11 cellular contexts compared by ENCODE assay signal in the genomic region with DNA sequence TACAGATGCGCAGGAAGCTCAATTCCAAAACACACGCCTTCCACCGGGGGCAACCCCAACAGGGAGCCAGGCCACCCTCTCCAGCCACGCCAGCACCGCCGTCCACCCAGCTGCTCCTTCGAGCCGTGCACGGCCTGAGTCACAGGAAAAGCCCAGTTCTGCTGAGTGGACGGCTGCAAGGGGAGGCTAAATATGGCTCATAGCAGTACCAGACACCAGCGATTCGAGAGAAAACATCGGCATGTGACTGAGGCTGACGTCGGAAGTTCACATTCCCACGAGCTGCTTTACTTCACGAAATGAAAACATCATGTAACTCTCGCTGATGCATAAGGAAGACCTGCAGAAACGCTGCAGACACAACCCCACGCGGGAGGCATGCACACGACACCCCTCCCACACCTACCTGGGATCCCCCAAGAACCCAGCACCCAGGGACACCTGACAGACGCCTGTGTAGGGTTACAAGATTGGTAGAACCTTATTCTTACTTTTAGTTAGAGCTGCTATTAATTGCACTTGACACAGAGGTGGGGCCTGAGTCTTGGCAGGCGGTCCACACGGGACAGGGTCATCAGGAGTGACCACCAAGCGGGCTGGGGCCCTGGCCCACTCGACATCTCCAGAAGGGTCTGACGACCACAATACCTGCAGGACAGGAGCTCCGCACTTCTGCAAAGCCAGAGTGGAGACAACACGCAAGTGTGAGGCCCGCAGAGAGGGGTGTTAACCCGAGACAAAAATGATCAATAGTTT.
DNase-seq lines count a peak whose midpoint lies in the region; ATAC-seq and TF ChIP-seq lines count a peak whose summit lies in the region.
"Had no signal": no experiment of that assay in that cellular context is flagged by ENCODE, and none has a peak within 500 bp of the region (broad histone marks: within the 10 kb centered on the region; RNA-seq: fewer than 3 reads in every experiment).

No MANE protein-coding gene starts in this region.

- ATAC-seq in Panc1 (peak; percentile 40; the same call in 1 of the 2 replicates), left lobe of liver (peak; percentile 43), HG02623 (IDR thresholded peaks at IDR 0.05; ENCODE audit: unreplicated experiment) (no peak)
- ATAC-seq: mucosa of descending colon had no signal

- DNase-seq in Panc1 (ENCODE audit: low read depth, low spot score) (no peak), dorsolateral prefrontal cortex (peak in 6 of 10 donors; percentile 49 to 84 (median 70)), left lobe of liver (ENCODE audit: low spot score) (no peak), skeletal muscle cell (ENCODE audit: low read depth) (peak; percentile 67), NK-92 (lab: John Stamatoyannopoulos, UW; ENCODE audit: unreplicated experiment) (no peak), OCI-M1 (lab: John Stamatoyannopoulos, UW) (no peak)
- DNase-seq in activated CD4-positive, alpha-beta T cell treated with anti-CD3 and anti-CD28 coated beads, Interleukin-2, amount 10 ng/mL, durations not matched to agents 24 days and 14 days, result no peak
- DNase-seq: activated T-cell treated with anti-CD3 and anti-CD28 coated beads for 4 hours, mucosa of descending colon had no signal

- no peaks in the 10 kb centered on the region for H3K36me3 ChIP-seq in Panc1 (ENCODE audit: control insufficient read depth, insufficient read depth, low read length)

- H3K4me3 Mint-ChIP-seq in activated CD4-positive, alpha-beta T cell treated with anti-CD3 and anti-CD28 coated beads, Interleukin-2, amount 10 ng/mL, durations not matched to agents 24 days and 14 days, result no peak overlapping the region
- H3K4me3 Mint-ChIP-seq: T-helper 1 cell treated with Interleukin-12 subunit alpha and Interleukin-12 subunit beta and Interleukin-4 antibody, amounts not matched to agents 30 μg/mL and 1 μg/mL, for 36 hours had no signal

- H3K27ac ChIP-seq in Panc1 (ENCODE audit: low read length) (no peak overlapping the region; the same call in 1 of the 2 replicates), dorsolateral prefrontal cortex (peak overlapping the region; percentile 11 to 88 (median 77))

- in situ Hi-C loops in Panc1 (cut with HindIII; ENCODE audit: low pct_unique_long_range_greater_than_20kb, low sequenced_read_pairs), result no loop called here

- BruUV-seq in Panc1 (replicated peaks; lab: Mats Ljungman, UMichigan), result no TSS peak

- CTCF ChIA-PET in Panc1 (lab: Charles Lee), result interaction anchor here (0.7 kb wide), 1 partner anchor 134 kb away, joined by 4 read pairs; no protein-coding TSS in a partner anchor

- peaks cover 4% of the 10 kb centered on the region for H3K9me3 Mint-ChIP-seq in activated CD4-positive, alpha-beta T cell treated with anti-CD3 and anti-CD28 coated beads, Interleukin-2, amount 10 ng/mL, durations not matched to agents 24 days and 14 days

- H3K4me1 Mint-ChIP-seq in activated CD4-positive, alpha-beta T cell treated with anti-CD3 and anti-CD28 coated beads, Interleukin-2, amount 10 ng/mL, durations not matched to agents 24 days and 14 days, result peaks cover 36% of the 10 kb centered on the region

- H3K36me3 Mint-ChIP-seq in activated CD4-positive, alpha-beta T cell treated with anti-CD3 and anti-CD28 coated beads, Interleukin-2, amount 10 ng/mL, durations not matched to agents 24 days and 14 days (ENCODE audit: low read depth), result peaks cover 32% of the 10 kb centered on the region

- peaks cover 65% of the 10 kb centered on the region for H3K4me1 ChIP-seq in Panc1 (ENCODE audit: control insufficient read depth, insufficient read depth, low read length)

- intact Hi-C loops in Panc1 (cut with micrococcal nuclease; ENCODE audit: unreplicated experiment) (no loop called here), dorsolateral prefrontal cortex (cut with DNase I) (loop anchor here (5.0 to 10.0 kb wide), 2 partner anchors 41 to 111 kb away; no protein-coding TSS in a partner anchor)
- intact Hi-C loops in activated CD4-positive, alpha-beta T cell treated with anti-CD3 and anti-CD28 coated beads, Interleukin-2, amount 10 ng/mL, durations not matched to agents 24 days and 14 days (cut with micrococcal nuclease), result no loop called here

- H3K27me3 ChIP-seq in Panc1 (ENCODE audit: control insufficient read depth, insufficient read depth, low read length) (no peaks in the 10 kb centered on the region), dorsolateral prefrontal cortex (no peaks in the 10 kb centered on the region)

- H3K9me3 ChIP-seq in Panc1 (ENCODE audit: control insufficient read depth, insufficient read depth, low read depth, low read length), result no peaks in the 10 kb centered on the region
- H3K9me3 ChIP-seq: mucosa of descending colon had no signal

- H3K27me3 Mint-ChIP-seq in activated CD4-positive, alpha-beta T cell treated with anti-CD3 and anti-CD28 coated beads, Interleukin-2, amount 10 ng/mL, durations not matched to agents 24 days and 14 days, result no peaks in the 10 kb centered on the region

- POLR2A ChIA-PET in Panc1 (lab: Charles Lee), result interaction anchor here (0.6 kb wide), 1 partner anchor 106 kb away, joined by 3 read pairs; no protein-coding TSS in a partner anchor

- H3K4me3 ChIP-seq in Panc1 (ENCODE audit: low read depth in 2 of 2, low read length in 2 of 2) (no peak overlapping the region), dorsolateral prefrontal cortex (peak overlapping the region in 12 of 59 donors; percentile 5 to 49 (median 16)), skeletal muscle cell (ENCODE audit: low read depth, low read length) (no peak overlapping the region)
- H3K4me3 ChIP-seq: mucosa of descending colon had no signal

- no peak overlapping the region for H3K27ac Mint-ChIP-seq in activated CD4-positive, alpha-beta T cell treated with anti-CD3 and anti-CD28 coated beads, Interleukin-2, amount 10 ng/mL, durations not matched to agents 24 days and 14 days
- H3K27ac Mint-ChIP-seq: T-helper 1 cell treated with Interleukin-12 subunit alpha and Interleukin-12 subunit beta and Interleukin-4 antibody, amounts not matched to agents 30 μg/mL and 1 μg/mL, for 36 hours had no signal

- TF ChIP-seq CTCF in Panc1 (IDR thresholded peaks at IDR 0.05) (no peak), dorsolateral prefrontal cortex (IDR thresholded peaks at IDR 0.05 in 54 of 56, conservative IDR thresholded peaks at IDR 0.05 in 2 of 56; ENCODE audit: low read depth in 1 of 56, partially characterized antibody in 56 of 56) (no peak)

Comparison
In these comparisons a context has a peak if more than half of its experiments do, and no peak if none do; other contexts are left out.
1. DNase-seq: peak in dorsolateral prefrontal cortex (6 of 10) and skeletal muscle cell (single experiment); none in Panc1 (single experiment), left lobe of liver (single experiment), NK-92 (single experiment), OCI-M1 (single experiment) and activated CD4-positive, alpha-beta T cell treated with anti-CD3 and anti-CD28 coated beads, Interleukin-2, amount 10 ng/mL, durations not matched to agents 24 days and 14 days (single experiment).
2. intact Hi-C loops: an anchor here in dorsolateral prefrontal cortex (5.0 to 10.0 kb wide); none called in Panc1 and activated CD4-positive, alpha-beta T cell treated with anti-CD3 and anti-CD28 coated beads, Interleukin-2, amount 10 ng/mL, durations not matched to agents 24 days and 14 days.